In genomic region chr20:32017711-32018251, GRCh38 we compare ENCODE assay signal across 8 cellular contexts. TPM values are rescaled to one million over a fixed set of nuclear protein-coding genes. Genes with fewer than 3 reads are reported as not detected.
A peak's percentile ranks its signal among the peaks of the same experiment; 100 is the strongest.
DNase-seq lines count a peak whose midpoint lies in the region; ATAC-seq, FAIRE-seq and TF ChIP-seq lines count a peak whose summit lies in the region.

No MANE protein-coding gene starts in this region.

- no peak for TF ChIP-seq POLR2A in GM12892 (IDR thresholded peaks at IDR 0.05; ENCODE audit: low read depth, low read length)

- H3K27me3 Mint-ChIP-seq in stimulated activated memory B cell treated with anti-CD40 and anti-IgM and Interleukin-4, amounts not matched to agents 10 μg/mL and 1 μg/mL and 100 μg/mL, for 72 hours = peaks cover 76% of the 10 kb centered on the region

- peak overlapping the region; percentile 38 for H3K27ac Mint-ChIP-seq in stimulated activated memory B cell treated with anti-CD40 and anti-IgM and Interleukin-4, amounts not matched to agents 10 μg/mL and 1 μg/mL and 100 μg/mL, for 72 hours

- peak; percentile 39 for DNase-seq in GM19239 (ENCODE audit: insufficient read length, low spot score)
- peak; percentile 82 for DNase-seq in NCI-H2196 (lab: John Stamatoyannopoulos, UW; ENCODE audit: unreplicated experiment)
- DNase-seq in activated CD8-positive, alpha-beta memory T cell treated with anti-CD3 and anti-CD28 coated beads, Interleukin-2, amount 50 U/mL, for 4 hours = peak; percentile 41
- no peak for DNase-seq in GM19240 (ENCODE audit: insufficient read length, low spot score)
- no peak for DNase-seq in GM12892 (ENCODE audit: insufficient read length)

- peaks cover 24% of the 10 kb centered on the region for H3K4me1 Mint-ChIP-seq in stimulated activated memory B cell treated with anti-CD40 and anti-IgM and Interleukin-4, amounts not matched to agents 10 μg/mL and 1 μg/mL and 100 μg/mL, for 72 hours

- peak; percentile 31 for ATAC-seq in stimulated activated memory B cell treated with anti-CD40 and anti-IgM and Interleukin-4, amounts not matched to agents 10 μg/mL and 1 μg/mL and 100 μg/mL, for 72 hours
- ATAC-seq in HG02840 (IDR thresholded peaks at IDR 0.05; ENCODE audit: low FRiP score, unreplicated experiment) = no peak

- peak overlapping the region; percentile 63 for H3K4me3 Mint-ChIP-seq in stimulated activated memory B cell treated with anti-CD40 and anti-IgM and Interleukin-4, amounts not matched to agents 10 μg/mL and 1 μg/mL and 100 μg/mL, for 72 hours

- peak overlapping the region; percentile 56 for H3K4me3 ChIP-seq in iPS-18c (ENCODE audit: insufficient read depth, low read depth, low read length)

- FAIRE-seq in GM19239 (lab: Jason Lieb, UNC) = no peak
- no peak for FAIRE-seq in GM12892 (lab: Jason Lieb, UNC)

- no peaks in the 10 kb centered on the region for H3K9me3 Mint-ChIP-seq in stimulated activated memory B cell treated with anti-CD40 and anti-IgM and Interleukin-4, amounts not matched to agents 10 μg/mL and 1 μg/mL and 100 μg/mL, for 72 hours

- no peaks in the 10 kb centered on the region for H3K36me3 Mint-ChIP-seq in stimulated activated memory B cell treated with anti-CD40 and anti-IgM and Interleukin-4, amounts not matched to agents 10 μg/mL and 1 μg/mL and 100 μg/mL, for 72 hours

- H3K9me3 ChIP-seq in iPS-18c (ENCODE audit: control insufficient read depth, insufficient read depth, low read length) = peaks cover 2% of the 10 kb centered on the region

RNA-seq across cellular contexts. Expression of gene CCM2L, which starts 7.5 kb away (rescaled TPM):
- polyA plus RNA-seq in GM12892 (2012; ENCODE audit: missing spikeins) = not detected

RNA-seq across cellular contexts. Expression of gene HCK, which starts 34.3 kb away (rescaled TPM):
- 70.4 TPM for polyA plus RNA-seq in GM12892 (2012; ENCODE audit: missing spikeins)

RNA-seq across cellular contexts. Expression of gene XKR7, which starts 49.8 kb away (rescaled TPM):
- not detected for polyA plus RNA-seq in GM12892 (2012; ENCODE audit: missing spikeins)

Comparison
In these comparisons a context has a peak if more than half of its experiments do, and no peak if none do; other contexts are left out.
1. DNase-seq: peak in GM19239 (single experiment), NCI-H2196 (single experiment) and activated CD8-positive, alpha-beta memory T cell treated with anti-CD3 and anti-CD28 coated beads, Interleukin-2, amount 50 U/mL, for 4 hours (single experiment); none in GM19240 (single experiment) and GM12892 (single experiment).